Comparison of ENCODE assay signal across 18 cellular contexts in genomic region chr7:120966961-120967360, GRCh38.
"Had no signal": no experiment of that assay in that cellular context is flagged by ENCODE, and none has a peak within 500 bp of the region (broad histone marks: within the 10 kb centered on the region; RNA-seq: fewer than 3 reads in every experiment).

No MANE protein-coding gene starts in this region.

- H3K27me3 Mint-ChIP-seq: activated B cell treated with CpG ODN at 0.5 μM for 24 hours; central memory CD8-positive, alpha-beta T cell; memory B cell; T-cell had no signal

- H3K36me3 ChIP-seq: prostate gland had no signal

- H3K4me1 ChIP-seq: ascending aorta, colonic mucosa, right atrium auricular region had no signal

- H3K9me3 Mint-ChIP-seq: activated B cell treated with CpG ODN at 0.5 μM for 24 hours; central memory CD8-positive, alpha-beta T cell; endodermal cell; memory B cell; T-cell had no signal

- H3K4me3 Mint-ChIP-seq: activated B cell treated with CpG ODN at 0.5 μM for 24 hours; central memory CD8-positive, alpha-beta T cell; endodermal cell; memory B cell; T-cell had no signal

- ATAC-seq: T-cell had no signal

- H3K4me3 ChIP-seq: ascending aorta, colonic mucosa, prostate gland, right atrium auricular region, stomach had no signal

- H3K27me3 ChIP-seq: ascending aorta, colonic mucosa, right atrium auricular region, stomach had no signal

- H3K9me3 ChIP-seq: ascending aorta, colonic mucosa, prostate gland, right atrium auricular region, stomach had no signal

- H3K27ac ChIP-seq: ascending aorta, colonic mucosa, epithelial cell of prostate, prostate gland, right atrium auricular region, stomach had no signal

- H3K27ac Mint-ChIP-seq: activated B cell treated with CpG ODN at 0.5 μM for 24 hours, endodermal cell, memory B cell, T-cell had no signal

- DNase-seq: activated B cell treated with CpG ODN at 0.5 μM for 24 hours; activated CD4-positive, alpha-beta T cell treated with anti-CD3 and anti-CD28 coated beads, Interleukin-2, amount 50 U/mL, for 1 hour; activated CD8-positive, alpha-beta memory T cell treated with anti-CD3 and anti-CD28 coated beads for 24 hours; activated effector memory CD4-positive, alpha-beta T cell treated with Interleukin-2 at 50 U/mL for 16 hours; activated naive CD4-positive, alpha-beta T cell treated with anti-CD3 and anti-CD28 coated beads, Interleukin-2, amount 50 U/mL, for 16 hours; colonic mucosa; endodermal cell; foreskin fibroblast; stimulated activated CD4-positive, alpha-beta T cell treated with anti-CD3 and anti-CD28 coated beads, Interleukin-2, amount 100 ng/mL, for 24 hours; stomach; T-cell; trophoblast cell had no signal

- H3K4me1 Mint-ChIP-seq: endodermal cell had no signal
